In genomic region chr22:21447694-21448402, GRCh38 we compare ENCODE assay signal across 12 cellular contexts. TPM values are rescaled to one million over a fixed set of nuclear protein-coding genes. Genes with fewer than 3 reads are reported as not detected.
A peak's percentile ranks its signal among the peaks of the same experiment; 100 is the strongest.
DNase-seq lines count a peak whose midpoint lies in the region; ATAC-seq and TF ChIP-seq lines count a peak whose summit lies in the region.
"Had no signal": no experiment of that assay in that cellular context is flagged by ENCODE, and none has a peak within 500 bp of the region (broad histone marks: within the 10 kb centered on the region; RNA-seq: fewer than 3 reads in every experiment).

No MANE protein-coding gene starts in this region.

- no peaks in the 10 kb centered on the region for H3K27me3 Mint-ChIP-seq in chondrocyte (ENCODE audit: low read depth)
- H3K27me3 Mint-ChIP-seq: brain had no signal

- no peaks in the 10 kb centered on the region for H3K4me1 ChIP-seq in osteoblast (ENCODE audit: insufficient read depth, low read length)

- no peaks in the 10 kb centered on the region for H3K4me1 Mint-ChIP-seq in chondrocyte (ENCODE audit: low read depth)

- H3K27ac ChIP-seq in osteoblast (ENCODE audit: low read depth, low read length) = no peak overlapping the region
- H3K27ac ChIP-seq: gastroesophageal sphincter had no signal

- no peak overlapping the region for H2AFZ ChIP-seq in osteoblast (ENCODE audit: low read length)

- no peaks in the 10 kb centered on the region for H3K9me3 Mint-ChIP-seq in chondrocyte (ENCODE audit: low read depth)
- H3K9me3 Mint-ChIP-seq: brain had no signal

- TF ChIP-seq CTCF in chondrocyte (IDR thresholded peaks at IDR 0.05) = peak; percentile 43
- peak; percentile 14 for TF ChIP-seq CTCF in osteoblast (IDR thresholded peaks at IDR 0.05; ENCODE audit: extremely low read depth, low read depth, low read length)

- H3K9me3 ChIP-seq in osteoblast (ENCODE audit: low read depth, low read length) = no peaks in the 10 kb centered on the region
- H3K9me3 ChIP-seq: gastroesophageal sphincter had no signal

- no peaks in the 10 kb centered on the region for H3K79me2 ChIP-seq in osteoblast (ENCODE audit: insufficient read depth, low read length)

- H4K20me1 ChIP-seq in osteoblast (ENCODE audit: insufficient read depth, low read length) = peaks cover 18% of the 10 kb centered on the region

- TF ChIP-seq RAD21 in Ishikawa (IDR thresholded peaks at IDR 0.05; ENCODE audit: low read depth) = 0 out of 2 replicates have a peak, but pooled peaks have one; percentile 2

- DNase-seq in ELF-1 (ENCODE audit: low read depth, low spot score) (peak; percentile 51), chondrocyte (ENCODE audit: low spot score) (peak; percentile 81), osteoblast (ENCODE audit: insufficient read length, low spot score, missing footprints) (no peak), GDM1 (lab: John Stamatoyannopoulos, UW) (no peak), Kasumi-1 (lab: John Stamatoyannopoulos, UW) (no peak), HPDE6-E6E7 (ENCODE audit: extremely low spot score) (no peak)
- DNase-seq: DMS53; NK-92 treated with Interleukin-12 subunit alpha and Interleukin-12 subunit beta, amount 100 ng/mL, for 24 hours had no signal

- no peaks in the 10 kb centered on the region for H3K27me3 ChIP-seq in osteoblast (ENCODE audit: insufficient read depth, low read length)
- H3K27me3 ChIP-seq: gastroesophageal sphincter had no signal

- peaks cover 6% of the 10 kb centered on the region for H3K36me3 Mint-ChIP-seq in chondrocyte (ENCODE audit: low read depth)

- no peak overlapping the region for H3K4me2 ChIP-seq in osteoblast (ENCODE audit: insufficient read depth, low read length)

- H3K4me3 ChIP-seq in osteoblast (ENCODE audit: insufficient read depth, low read length) = no peak overlapping the region
- H3K4me3 ChIP-seq: gastroesophageal sphincter had no signal

- TF ChIP-seq EP300 in Ishikawa (IDR thresholded peaks at IDR 0.05; ENCODE audit: borderline replicate concordance) = no peak

- no peak overlapping the region for H3K27ac Mint-ChIP-seq in chondrocyte (ENCODE audit: unreplicated experiment)

- no peak for ATAC-seq in HG02852 (IDR thresholded peaks at IDR 0.05; ENCODE audit: unreplicated experiment)
- ATAC-seq: gastroesophageal sphincter had no signal

- no peak overlapping the region for H3K4me3 Mint-ChIP-seq in chondrocyte (ENCODE audit: unreplicated experiment)
- H3K4me3 Mint-ChIP-seq: brain had no signal

- H3K36me3 ChIP-seq in osteoblast (ENCODE audit: insufficient read depth, low read length) = no peaks in the 10 kb centered on the region

TF ChIP-seq in Ishikawa, 13 proteins besides CTCF, POLR2A, EP300 and RAD21:
- TF ChIP-seq MAX (IDR thresholded peaks at IDR 0.05) = no peak
- no peak for TF ChIP-seq NFIC (IDR thresholded peaks at IDR 0.05)
- no peak for TF ChIP-seq FOXM1 (IDR thresholded peaks at IDR 0.05; ENCODE audit: borderline replicate concordance, low read depth)
- no peak for TF ChIP-seq TAF1 (IDR thresholded peaks at IDR 0.05; ENCODE audit: low read depth)
- TF ChIP-seq CEBPB (IDR thresholded peaks at IDR 0.05) = no peak
- no peak for TF ChIP-seq TEAD4 (IDR thresholded peaks at IDR 0.05)
- no peak for TF ChIP-seq CREB1 (IDR thresholded peaks at IDR 0.05; ENCODE audit: low read depth)
- no peak for TF ChIP-seq TCF12 (IDR thresholded peaks at IDR 0.05; ENCODE audit: low read depth)
- TF ChIP-seq ZBTB7A (IDR thresholded peaks at IDR 0.05; ENCODE audit: low read depth) = no peak
- TF ChIP-seq EGR1 (IDR thresholded peaks at IDR 0.05) = no peak
- no peak for TF ChIP-seq USF1 (IDR thresholded peaks at IDR 0.05)
- TF ChIP-seq REST (IDR thresholded peaks at IDR 0.05; ENCODE audit: low read depth) = no peak
- TF ChIP-seq YY1 (IDR thresholded peaks at IDR 0.05; ENCODE audit: low read depth) = no peak

RNA-seq across cellular contexts. Expression of gene TMEM191C, which starts 19.3 kb away (rescaled TPM):
- total RNA-seq in chondrocyte = 0.49 to 1.7 TPM (median 1.5 TPM) in 3 replicates
- 0.59 and 0.72 TPM in 2 replicates for total RNA-seq in osteoblast

RNA-seq across cellular contexts. Expression of gene HIC2, which starts 30.7 kb away (rescaled TPM):
- total RNA-seq in chondrocyte (4.3 to 4.9 TPM (median 4.5 TPM) in 3 replicates), osteoblast (1.4 and 2.1 TPM in 2 replicates)

Comparison
In these comparisons a context has a peak if more than half of its experiments do, and no peak if none do; other contexts are left out.
1. DNase-seq: peak in ELF-1 (single experiment) and chondrocyte (single experiment); none in osteoblast (single experiment), GDM1 (single experiment), Kasumi-1 (0 of 2) and HPDE6-E6E7 (single experiment).